16 cellular contexts compared by ENCODE assay signal in the genomic region with DNA sequence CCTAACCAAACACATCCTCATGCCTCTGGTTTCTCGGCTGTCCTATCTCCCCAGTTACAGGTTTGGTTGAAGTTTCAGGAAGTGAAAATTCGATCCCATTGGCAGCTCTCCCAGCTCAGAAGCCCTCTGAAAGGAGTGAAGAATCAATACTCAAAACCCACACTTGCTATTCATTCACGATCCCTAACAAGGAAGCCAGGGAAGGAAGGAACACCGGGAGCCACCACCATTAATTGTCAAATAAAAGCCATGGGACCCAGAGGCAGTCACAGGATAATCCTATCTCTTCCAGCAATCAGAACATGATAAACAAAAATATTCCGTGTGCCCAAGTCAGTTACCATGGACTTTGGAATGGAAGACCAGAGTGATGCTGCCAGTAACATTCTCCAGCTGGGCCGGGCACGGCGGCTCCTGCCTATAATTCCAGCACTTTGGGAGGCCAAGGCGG. TPM values are rescaled to one million over a fixed set of nuclear protein-coding genes. Genes with fewer than 3 reads are reported as not detected.
A peak's percentile ranks its signal among the peaks of the same experiment; 100 is the strongest.
DNase-seq lines count a peak whose midpoint lies in the region; ATAC-seq and TF ChIP-seq lines count a peak whose summit lies in the region.
"Had no signal": no experiment of that assay in that cellular context is flagged by ENCODE, and none has a peak within 500 bp of the region (broad histone marks: within the 10 kb centered on the region; RNA-seq: fewer than 3 reads in every experiment).

No MANE protein-coding gene starts in this region.

- peaks cover 11% of the 10 kb centered on the region for H3K27me3 Mint-ChIP-seq in WTC11 (ENCODE audit: low read depth)

- TF ChIP-seq CTCF in 22Rv1 (IDR thresholded peaks at IDR 0.05) (no peak), LNCaP clone FGC (IDR thresholded peaks at IDR 0.05; ENCODE audit: control insufficient read depth, extremely low read depth, insufficient read depth) (no peak), WTC11 (IDR thresholded peaks at IDR 0.05) (no peak), mucosa of descending colon (IDR thresholded peaks at IDR 0.05) (no peak)

- H3K4me1 Mint-ChIP-seq in WTC11, result peaks cover 16% of the 10 kb centered on the region

- H3K27ac ChIP-seq in 22Rv1, result peak overlapping the region; percentile 92
- H3K27ac ChIP-seq: heart left ventricle had no signal

- POLR2A ChIA-PET in WTC11 (lab: Charles Lee), result no interaction called here

- peak overlapping the region; percentile 81 for H3K4me3 ChIP-seq in LNCaP clone FGC (ENCODE audit: low read depth, low read length)
- H3K4me3 ChIP-seq in mucosa of descending colon, result no peak overlapping the region
- H3K4me3 ChIP-seq: heart left ventricle, suprapubic skin had no signal

- intact Hi-C loops in mucosa of descending colon (cut with DNase I, micrococcal nuclease), result loop anchor here in 1 of 2 donors (10.0 kb wide), 1 partner anchor 64 kb away; no protein-coding TSS in a partner anchor

- no peak for ATAC-seq in WTC11
- peak; percentile 58 for ATAC-seq in mucosa of descending colon
- ATAC-seq in GM19328 (IDR thresholded peaks at IDR 0.05; ENCODE audit: unreplicated experiment), result no peak
- ATAC-seq: heart left ventricle, right cardiac atrium had no signal

- peak; percentile 93 for DNase-seq in LNCaP clone FGC (ENCODE audit: low read depth)
- no peak for DNase-seq in WTC11 (ENCODE audit: low spot score)
- DNase-seq in mucosa of descending colon, result peak; percentile 73 to 79 (median 78)
- DNase-seq in DMS53 (lab: John Stamatoyannopoulos, UW), result no peak
- DNase-seq in NK-92 treated with Interleukin-12 subunit alpha and Interleukin-12 subunit beta, amount 100 ng/mL, for 24 hours (lab: John Stamatoyannopoulos, UW), result no peak
- no peak for DNase-seq in midbrain (lab: John Stamatoyannopoulos, UW)
- DNase-seq: activated CD4-positive, alpha-beta T cell treated with anti-CD3 and anti-CD28 coated beads for 48 hours; heart left ventricle; NCI-H2081; occipital lobe; right cardiac atrium; SHP77 treated with DMSO at 0.1 percent for 48 hours had no signal

- peaks cover 22% of the 10 kb centered on the region for H3K4me1 ChIP-seq in mucosa of descending colon (ENCODE audit: low read depth)
- H3K4me1 ChIP-seq: heart left ventricle, suprapubic skin had no signal

- peak overlapping the region; percentile 26; the same call in 1 of the 2 replicates for H3K27ac Mint-ChIP-seq in WTC11
- H3K27ac Mint-ChIP-seq: activated naive CD8-positive, alpha-beta T cell had no signal

- no peak overlapping the region for H3K4me3 Mint-ChIP-seq in WTC11
- H3K4me3 Mint-ChIP-seq: activated naive CD8-positive, alpha-beta T cell had no signal

- H3K36me3 ChIP-seq in mucosa of descending colon (ENCODE audit: low read depth), result no peaks in the 10 kb centered on the region
- H3K36me3 ChIP-seq: heart left ventricle, suprapubic skin had no signal

- H3K9me3 ChIP-seq in mucosa of descending colon, result no peaks in the 10 kb centered on the region
- H3K9me3 ChIP-seq: heart left ventricle, suprapubic skin had no signal

- CTCF ChIA-PET in WTC11 (lab: Charles Lee), result interaction anchor here (1.3 to 1.6 kb wide), 2 partner anchors 111 to 218 kb away, joined by 3 to 4 read pairs; no protein-coding TSS in a partner anchor

- no peaks in the 10 kb centered on the region for H3K9me3 Mint-ChIP-seq in WTC11

- no peaks in the 10 kb centered on the region for H3K36me3 Mint-ChIP-seq in WTC11
- H3K36me3 Mint-ChIP-seq: activated naive CD8-positive, alpha-beta T cell had no signal

TF ChIP-seq in WTC11, 78 proteins besides CTCF, POLR2A, EP300 and RAD21:
- TF ChIP-seq, protein P1, sequence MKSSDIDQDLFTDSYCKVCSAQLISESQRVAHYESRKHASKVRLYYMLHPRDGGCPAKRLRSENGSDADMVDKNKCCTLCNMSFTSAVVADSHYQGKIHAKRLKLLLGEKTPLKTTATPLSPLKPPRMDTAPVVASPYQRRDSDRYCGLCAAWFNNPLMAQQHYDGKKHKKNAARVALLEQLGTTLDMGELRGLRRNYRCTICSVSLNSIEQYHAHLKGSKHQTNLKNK (CRISPR knock-in tag; IDR thresholded peaks at IDR 0.05), result no peak
- TF ChIP-seq TP53 (CRISPR knock-in tag; IDR thresholded peaks at IDR 0.05) (no peak), JUN (CRISPR knock-in tag; IDR thresholded peaks at IDR 0.05) (no peak), NFE2L1 (CRISPR knock-in tag; IDR thresholded peaks at IDR 0.05) (no peak), KAT7 (CRISPR knock-in tag; IDR thresholded peaks at IDR 0.05; ENCODE audit: borderline replicate concordance) (no peak), SMAD4 (CRISPR knock-in tag; IDR thresholded peaks at IDR 0.05) (no peak), SMAD3 (CRISPR knock-in tag; IDR thresholded peaks at IDR 0.05; ENCODE audit: borderline replicate concordance) (no peak)
- TF ChIP-seq, protein P2, sequence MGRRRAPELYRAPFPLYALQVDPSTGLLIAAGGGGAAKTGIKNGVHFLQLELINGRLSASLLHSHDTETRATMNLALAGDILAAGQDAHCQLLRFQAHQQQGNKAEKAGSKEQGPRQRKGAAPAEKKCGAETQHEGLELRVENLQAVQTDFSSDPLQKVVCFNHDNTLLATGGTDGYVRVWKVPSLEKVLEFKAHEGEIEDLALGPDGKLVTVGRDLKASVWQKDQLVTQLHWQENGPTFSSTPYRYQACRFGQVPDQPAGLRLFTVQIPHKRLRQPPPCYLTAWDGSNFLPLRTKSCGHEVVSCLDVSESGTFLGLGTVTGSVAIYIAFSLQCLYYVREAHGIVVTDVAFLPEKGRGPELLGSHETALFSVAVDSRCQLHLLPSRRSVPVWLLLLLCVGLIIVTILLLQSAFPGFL (CRISPR knock-in tag; IDR thresholded peaks at IDR 0.05; ENCODE audit: borderline replicate concordance), result no peak
- TF ChIP-seq, protein P3, sequence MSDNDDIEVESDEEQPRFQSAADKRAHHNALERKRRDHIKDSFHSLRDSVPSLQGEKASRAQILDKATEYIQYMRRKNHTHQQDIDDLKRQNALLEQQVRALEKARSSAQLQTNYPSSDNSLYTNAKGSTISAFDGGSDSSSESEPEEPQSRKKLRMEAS (CRISPR knock-in tag; IDR thresholded peaks at IDR 0.05), result no peak
- TF ChIP-seq, protein P4, sequence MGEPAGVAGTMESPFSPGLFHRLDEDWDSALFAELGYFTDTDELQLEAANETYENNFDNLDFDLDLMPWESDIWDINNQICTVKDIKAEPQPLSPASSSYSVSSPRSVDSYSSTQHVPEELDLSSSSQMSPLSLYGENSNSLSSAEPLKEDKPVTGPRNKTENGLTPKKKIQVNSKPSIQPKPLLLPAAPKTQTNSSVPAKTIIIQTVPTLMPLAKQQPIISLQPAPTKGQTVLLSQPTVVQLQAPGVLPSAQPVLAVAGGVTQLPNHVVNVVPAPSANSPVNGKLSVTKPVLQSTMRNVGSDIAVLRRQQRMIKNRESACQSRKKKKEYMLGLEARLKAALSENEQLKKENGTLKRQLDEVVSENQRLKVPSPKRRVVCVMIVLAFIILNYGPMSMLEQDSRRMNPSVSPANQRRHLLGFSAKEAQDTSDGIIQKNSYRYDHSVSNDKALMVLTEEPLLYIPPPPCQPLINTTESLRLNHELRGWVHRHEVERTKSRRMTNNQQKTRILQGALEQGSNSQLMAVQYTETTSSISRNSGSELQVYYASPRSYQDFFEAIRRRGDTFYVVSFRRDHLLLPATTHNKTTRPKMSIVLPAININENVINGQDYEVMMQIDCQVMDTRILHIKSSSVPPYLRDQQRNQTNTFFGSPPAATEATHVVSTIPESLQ (CRISPR knock-in tag; IDR thresholded peaks at IDR 0.05), result no peak
- TF ChIP-seq, protein P5, sequence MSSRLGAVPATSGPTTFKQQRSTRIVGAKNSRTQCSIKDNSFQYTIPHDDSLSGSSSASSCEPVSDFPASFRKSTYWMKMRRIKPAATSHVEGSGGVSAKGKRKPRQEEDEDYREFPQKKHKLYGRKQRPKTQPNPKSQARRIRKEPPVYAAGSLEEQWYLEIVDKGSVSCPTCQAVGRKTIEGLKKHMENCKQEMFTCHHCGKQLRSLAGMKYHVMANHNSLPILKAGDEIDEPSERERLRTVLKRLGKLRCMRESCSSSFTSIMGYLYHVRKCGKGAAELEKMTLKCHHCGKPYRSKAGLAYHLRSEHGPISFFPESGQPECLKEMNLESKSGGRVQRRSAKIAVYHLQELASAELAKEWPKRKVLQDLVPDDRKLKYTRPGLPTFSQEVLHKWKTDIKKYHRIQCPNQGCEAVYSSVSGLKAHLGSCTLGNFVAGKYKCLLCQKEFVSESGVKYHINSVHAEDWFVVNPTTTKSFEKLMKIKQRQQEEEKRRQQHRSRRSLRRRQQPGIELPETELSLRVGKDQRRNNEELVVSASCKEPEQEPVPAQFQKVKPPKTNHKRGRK (CRISPR knock-in tag; IDR thresholded peaks at IDR 0.05; ENCODE audit: borderline replicate concordance), result no peak

RNA-seq across cellular contexts. Expression of a gene that starts 7.0 kb away (rescaled TPM):
- total RNA-seq in WTC11 (2021), result 8.5 to 10.4 TPM (median 8.9 TPM) in 3 replicates
- total RNA-seq in mucosa of descending colon, result 100 to 1,000 TPM; 283 to 624 (median 566) TPM
- total RNA-seq: heart left ventricle, occipital lobe, right cardiac atrium had no signal

Comparison
In these comparisons a context has a peak if more than half of its experiments do, and no peak if none do; other contexts are left out.
1. DNase-seq: peak in LNCaP clone FGC (single experiment) and mucosa of descending colon (3 of 3); none in WTC11 (single experiment), DMS53 (single experiment), NK-92 treated with Interleukin-12 subunit alpha and Interleukin-12 subunit beta, amount 100 ng/mL, for 24 hours (single experiment) and midbrain (single experiment).
2. RNA of a gene that starts 7.0 kb away (total RNA-seq): 283 to 624 TPM in mucosa of descending colon; 8.5 to 10.4 TPM in WTC11; every median in the first group is over 10 times any median in the second.